Comparison of ENCODE assay signal across 11 cellular contexts in genomic region chr11:36558511-36559413, GRCh38.
DNase-seq lines count a peak whose midpoint lies in the region; ATAC-seq and FAIRE-seq lines count a peak whose summit lies in the region.
"Had no signal": no experiment of that assay in that cellular context is flagged by ENCODE, and none has a peak within 500 bp of the region (broad histone marks: within the 10 kb centered on the region; RNA-seq: fewer than 3 reads in every experiment).

No MANE protein-coding gene starts in this region.

- no peaks in the 10 kb centered on the region for H3K9me3 Mint-ChIP-seq in central memory CD8-positive, alpha-beta T cell

- peaks cover 27% of the 10 kb centered on the region for H3K4me1 Mint-ChIP-seq in central memory CD8-positive, alpha-beta T cell

- H3K27ac Mint-ChIP-seq in central memory CD8-positive, alpha-beta T cell (ENCODE audit: low read depth): peak overlapping the region; percentile 84

- H3K27me3 Mint-ChIP-seq in central memory CD8-positive, alpha-beta T cell: no peaks in the 10 kb centered on the region

- H3K4me3 Mint-ChIP-seq in central memory CD8-positive, alpha-beta T cell: peak overlapping the region; percentile 66

- peak; percentile 96 for ATAC-seq in GM21367 (IDR thresholded peaks at IDR 0.05; ENCODE audit: unreplicated experiment)
- ATAC-seq in HG03175 (IDR thresholded peaks at IDR 0.05; ENCODE audit: unreplicated experiment): peak; percentile 91
- peak; percentile 92 for ATAC-seq in central memory CD8-positive, alpha-beta T cell (replicated peaks; ENCODE audit: extremely low read depth, poor library complexity, severe bottlenecking)
- ATAC-seq: pancreas had no signal

- peak; percentile 5 for FAIRE-seq in GM18507 (lab: Jason Lieb, UNC)
- FAIRE-seq: pancreas had no signal

- DNase-seq in GM18507 (ENCODE audit: extremely low spot score, insufficient read length, low read depth) (no peak), NCI-H187 treated with DMSO at 0.1 percent for 48 hours (lab: John Stamatoyannopoulos, UW) (no peak), LoVo (ENCODE audit: low spot score) (no peak), Kasumi-1 (lab: John Stamatoyannopoulos, UW) (no peak), substantia nigra (lab: John Stamatoyannopoulos, UW) (no peak)
- DNase-seq in central memory CD8-positive, alpha-beta T cell (ENCODE audit: low spot score in 2 of 2): no peak
- DNase-seq: cerebellar nuclear complex, NCI-H82, pancreas had no signal

- peaks cover 4% of the 10 kb centered on the region for H3K36me3 Mint-ChIP-seq in central memory CD8-positive, alpha-beta T cell (ENCODE audit: insufficient read depth)

- no peak overlapping the region for H3K27ac ChIP-seq in substantia nigra (ENCODE audit: low read depth, low read length, poor library complexity, severe bottlenecking)
- H3K27ac ChIP-seq: pancreas had no signal
